ENCODE assay signal across 18 cellular contexts in genomic region chr21:42630626-42631025, GRCh38.
"Had no signal": no experiment of that assay in that cellular context is flagged by ENCODE, and none has a peak within 500 bp of the region (broad histone marks: within the 10 kb centered on the region; RNA-seq: fewer than 3 reads in every experiment).

No MANE protein-coding gene starts in this region.

- H3K4me1 Mint-ChIP-seq: activated B cell treated with CpG ODN at 0.5 μM for 24 hours, memory B cell, nephron had no signal

- H3K4me3 Mint-ChIP-seq: activated B cell treated with CpG ODN at 0.5 μM for 24 hours; activated CD8-positive, alpha-beta T cell treated with anti-CD3 and anti-CD28 coated beads, Interleukin-2, amount 10 ng/mL, durations not matched to agents 7 days and 5 days; activated naive CD8-positive, alpha-beta T cell treated with anti-CD3 and anti-CD28 coated beads, Interleukin-2, amount 50 U/mL, for 24 hours; activated T-cell treated with anti-CD3 and anti-CD28 coated beads, Interleukin-2, amount 50 U/mL, for 72 hours; effector memory CD8-positive, alpha-beta T cell; memory B cell; nephron had no signal

- H3K4me3 ChIP-seq: ascending aorta, upper lobe of left lung had no signal

- H3K36me3 ChIP-seq: ascending aorta, upper lobe of left lung had no signal

- H3K9me3 Mint-ChIP-seq: activated B cell treated with CpG ODN at 0.5 μM for 24 hours; activated naive CD8-positive, alpha-beta T cell treated with anti-CD3 and anti-CD28 coated beads, Interleukin-2, amount 50 U/mL, for 24 hours; activated T-cell treated with anti-CD3 and anti-CD28 coated beads, Interleukin-2, amount 50 U/mL, for 72 hours; effector memory CD8-positive, alpha-beta T cell; memory B cell; nephron had no signal

- H3K27ac Mint-ChIP-seq: activated B cell treated with CpG ODN at 0.5 μM for 24 hours; activated CD8-positive, alpha-beta T cell treated with anti-CD3 and anti-CD28 coated beads, Interleukin-2, amount 10 ng/mL, durations not matched to agents 7 days and 5 days; activated naive CD8-positive, alpha-beta T cell treated with anti-CD3 and anti-CD28 coated beads, Interleukin-2, amount 50 U/mL, for 24 hours; activated T-cell treated with anti-CD3 and anti-CD28 coated beads, Interleukin-2, amount 50 U/mL, for 72 hours; effector memory CD8-positive, alpha-beta T cell; memory B cell; nephron had no signal

- H3K27me3 Mint-ChIP-seq: activated naive CD8-positive, alpha-beta T cell treated with anti-CD3 and anti-CD28 coated beads, Interleukin-2, amount 50 U/mL, for 24 hours had no signal

- ATAC-seq: activated naive CD8-positive, alpha-beta T cell treated with anti-CD3 and anti-CD28 coated beads, Interleukin-2, amount 50 U/mL, for 24 hours; activated T-cell treated with anti-CD3 and anti-CD28 coated beads, Interleukin-2, amount 50 U/mL, for 72 hours had no signal

- H3K4me1 ChIP-seq: ascending aorta, upper lobe of left lung had no signal

- H3K27me3 ChIP-seq: ascending aorta, upper lobe of left lung had no signal

- H3K36me3 Mint-ChIP-seq: memory B cell had no signal

- H3K9me3 ChIP-seq: ascending aorta, upper lobe of left lung had no signal

- DNase-seq: activated B cell treated with CpG ODN at 0.5 μM for 24 hours; activated CD4-positive, alpha-beta T cell treated with anti-CD3 and anti-CD28 coated beads for 48 hours; activated CD8-positive, alpha-beta memory T cell treated with anti-CD3 and anti-CD28 coated beads, Interleukin-2, amount 50 U/mL, for 4 hours; activated naive CD4-positive, alpha-beta T cell treated with Interleukin-2 at 50 U/mL for 16 hours; activated naive CD8-positive, alpha-beta T cell treated with anti-CD3 and anti-CD28 coated beads, Interleukin-2, amount 50 U/mL, for 24 hours; activated T-cell treated with anti-CD3 and anti-CD28 coated beads, Interleukin-2, amount 50 U/mL, for 72 hours; dermis blood vessel endothelial cell; effector memory CD8-positive, alpha-beta T cell; left cardiac atrium; stimulated activated CD4-positive, alpha-beta T cell treated with anti-CD3 and anti-CD28 coated beads, Interleukin-15, amount 100 ng/mL, for 24 hours; stimulated activated CD4-positive, alpha-beta T cell treated with anti-CD3 and anti-CD28 coated beads, Interleukin-4, amount 100 ng/mL, for 24 hours; SW 1271; upper lobe of left lung had no signal

- H3K27ac ChIP-seq: ascending aorta, epithelial cell of prostate, upper lobe of left lung had no signal
